In genomic region chr5:72185717-72186388, GRCh38 we compare ENCODE assay signal across 20 cellular contexts.
DNase-seq lines count a peak whose midpoint lies in the region; ATAC-seq and TF ChIP-seq lines count a peak whose summit lies in the region.
"Had no signal": no experiment of that assay in that cellular context is flagged by ENCODE, and none has a peak within 500 bp of the region (broad histone marks: within the 10 kb centered on the region; RNA-seq: fewer than 3 reads in every experiment).

No MANE protein-coding gene starts in this region.

- in situ Hi-C loops in G401 (cut with HindIII; ENCODE audit: low sequenced_read_pairs), result no loop called here

- H3K79me2 ChIP-seq in fibroblast of lung (ENCODE audit: control insufficient read depth, insufficient read depth, low read length), result peaks cover 8% of the 10 kb centered on the region

- intact Hi-C loops in psoas muscle (cut with DNase I), result no loop called here
- intact Hi-C loops in breast epithelium (cut with DNase I; ENCODE audit: low total_unique reads), result loop anchor here (1.0 kb wide), 1 partner anchor 20 kb away; no protein-coding TSS in a partner anchor

- no peaks in the 10 kb centered on the region for H3K36me3 Mint-ChIP-seq in immature natural killer cell
- no peaks in the 10 kb centered on the region for H3K36me3 Mint-ChIP-seq in stimulated activated memory B cell treated with anti-CD40 and anti-IgM and Interleukin-4, amounts not matched to agents 10 μg/mL and 1 μg/mL and 100 μg/mL, for 72 hours
- H3K36me3 Mint-ChIP-seq: activated naive CD8-positive, alpha-beta T cell treated with anti-CD3 and anti-CD28 coated beads for 36 hours had no signal

- H3K4me3 Mint-ChIP-seq in immature natural killer cell, result no peak overlapping the region
- no peak overlapping the region for H3K4me3 Mint-ChIP-seq in stimulated activated memory B cell treated with anti-CD40 and anti-IgM and Interleukin-4, amounts not matched to agents 10 μg/mL and 1 μg/mL and 100 μg/mL, for 72 hours
- H3K4me3 Mint-ChIP-seq: activated CD8-positive, alpha-beta T cell treated with anti-CD3 and anti-CD28 coated beads for 36 hours; activated naive CD8-positive, alpha-beta T cell treated with anti-CD3 and anti-CD28 coated beads for 36 hours; activated T-cell treated with anti-CD3 and anti-CD28 coated beads, Interleukin-2, amount 50 U/mL, for 72 hours had no signal

- peaks cover 3 to 20% (median 8%) of the 10 kb centered on the region in 3 donors for H3K27me3 Mint-ChIP-seq in immature natural killer cell (ENCODE audit: low read depth in 3 of 3)
- H3K27me3 Mint-ChIP-seq in stimulated activated memory B cell treated with anti-CD40 and anti-IgM and Interleukin-4, amounts not matched to agents 10 μg/mL and 1 μg/mL and 100 μg/mL, for 72 hours, result peaks cover 45% of the 10 kb centered on the region

- no peak for TF ChIP-seq POLR2A in breast epithelium (IDR thresholded peaks at IDR 0.05)

- H3K4me3 ChIP-seq in fibroblast of lung (replicated peaks in 1 of 4; ENCODE audit: control extremely low read depth in 1 of 4, insufficient read depth in 1 of 4, low read depth in 3 of 4, low read length in 4 of 4) (no peak overlapping the region), psoas muscle (no peak overlapping the region), breast epithelium (no peak overlapping the region)

- H2AFZ ChIP-seq in fibroblast of lung (ENCODE audit: low read length), result no peak overlapping the region

- H3K9me3 ChIP-seq in fibroblast of lung (ENCODE audit: control insufficient read depth, insufficient read depth, low read depth, low read length) (no peaks in the 10 kb centered on the region), psoas muscle (no peaks in the 10 kb centered on the region), breast epithelium (no peaks in the 10 kb centered on the region)

- no peaks in the 10 kb centered on the region for H3K4me1 Mint-ChIP-seq in immature natural killer cell
- no peaks in the 10 kb centered on the region for H3K4me1 Mint-ChIP-seq in stimulated activated memory B cell treated with anti-CD40 and anti-IgM and Interleukin-4, amounts not matched to agents 10 μg/mL and 1 μg/mL and 100 μg/mL, for 72 hours
- H3K4me1 Mint-ChIP-seq: activated naive CD8-positive, alpha-beta T cell treated with anti-CD3 and anti-CD28 coated beads for 36 hours had no signal

- no peaks in the 10 kb centered on the region for H4K20me1 ChIP-seq in fibroblast of lung (ENCODE audit: control insufficient read depth, extremely low read depth, insufficient read depth, low read length)

- H3K4me1 ChIP-seq in fibroblast of lung (ENCODE audit: control insufficient read depth, extremely low read depth, insufficient read depth, low read length), result no peaks in the 10 kb centered on the region
- H3K4me1 ChIP-seq in psoas muscle, result no peaks in the 10 kb centered on the region
- H3K4me1 ChIP-seq in breast epithelium, result no peaks in the 10 kb centered on the region

- TF ChIP-seq CTCF in fibroblast of lung (conservative IDR thresholded peaks at IDR 0.05 in 1 of 2, IDR thresholded peaks at IDR 0.05 in 1 of 2; ENCODE audit: low read depth in 1 of 2, low read length in 2 of 2), result no peak
- no peak for TF ChIP-seq CTCF in psoas muscle (IDR thresholded peaks at IDR 0.05)
- TF ChIP-seq CTCF in breast epithelium (IDR thresholded peaks at IDR 0.05), result no peak

- H3K27ac Mint-ChIP-seq in immature natural killer cell, result no peak overlapping the region
- no peak overlapping the region for H3K27ac Mint-ChIP-seq in stimulated activated memory B cell treated with anti-CD40 and anti-IgM and Interleukin-4, amounts not matched to agents 10 μg/mL and 1 μg/mL and 100 μg/mL, for 72 hours
- H3K27ac Mint-ChIP-seq: activated CD8-positive, alpha-beta T cell treated with anti-CD3 and anti-CD28 coated beads for 36 hours; activated naive CD8-positive, alpha-beta T cell treated with anti-CD3 and anti-CD28 coated beads for 36 hours; activated T-cell treated with anti-CD3 and anti-CD28 coated beads, Interleukin-2, amount 50 U/mL, for 72 hours had no signal

- peak; percentile 53 for DNase-seq in G401 (ENCODE audit: low spot score)
- DNase-seq in NCI-H2227 treated with DMSO at 0.1 percent for 48 hours (lab: John Stamatoyannopoulos, UW), result peak; percentile 67
- DNase-seq in fibroblast of lung (ENCODE audit: low read depth in 2 of 2), result peak; percentile 29 to 48
- peak in 1 of 2 donors; percentile 22 for DNase-seq in psoas muscle
- no peak for DNase-seq in breast epithelium (ENCODE audit: low spot score in 2 of 2)
- no peak for DNase-seq in immature natural killer cell
- DNase-seq: activated CD8-positive, alpha-beta T cell treated with anti-CD3 and anti-CD28 coated beads for 36 hours; activated naive CD8-positive, alpha-beta T cell treated with anti-CD3 and anti-CD28 coated beads for 36 hours; activated T-cell treated with anti-CD3 and anti-CD28 coated beads, Interleukin-2, amount 50 U/mL, for 72 hours; cerebellar nuclear complex; kidney; midbrain; NCI-H1694; NCI-H526; occipital lobe; stimulated activated CD4-positive, alpha-beta T cell treated with anti-CD3 and anti-CD28 coated beads, Interleukin-2, amount 100 ng/mL, for 48 hours; SW 1271 had no signal

- no peak overlapping the region for H3K9ac ChIP-seq in fibroblast of lung (ENCODE audit: insufficient read depth, low read length)

- no peaks in the 10 kb centered on the region for H3K9me3 Mint-ChIP-seq in immature natural killer cell
- no peaks in the 10 kb centered on the region for H3K9me3 Mint-ChIP-seq in stimulated activated memory B cell treated with anti-CD40 and anti-IgM and Interleukin-4, amounts not matched to agents 10 μg/mL and 1 μg/mL and 100 μg/mL, for 72 hours
- H3K9me3 Mint-ChIP-seq: activated CD8-positive, alpha-beta T cell treated with anti-CD3 and anti-CD28 coated beads for 36 hours; activated naive CD8-positive, alpha-beta T cell treated with anti-CD3 and anti-CD28 coated beads for 36 hours; activated T-cell treated with anti-CD3 and anti-CD28 coated beads, Interleukin-2, amount 50 U/mL, for 72 hours had no signal

- H3K27me3 ChIP-seq in fibroblast of lung (ENCODE audit: control insufficient read depth, insufficient read depth, low read length) (no peaks in the 10 kb centered on the region), psoas muscle (ENCODE audit: insufficient read depth in 3 of 3, low read length in 2 of 3) (peaks cover 0 to 11% (median 0%) of the 10 kb centered on the region in 3 donors), breast epithelium (no peaks in the 10 kb centered on the region)

- WGBS in psoas muscle, 3 donors, result 47 to 55% (median 50%) methylated on average over 9 of the region's 9 CpGs

- ATAC-seq in psoas muscle, result peak in 3 of 4 donors; percentile 38 to 52 (median 46)
- ATAC-seq in stimulated activated memory B cell treated with anti-CD40 and anti-IgM and Interleukin-4, amounts not matched to agents 10 μg/mL and 1 μg/mL and 100 μg/mL, for 72 hours, result no peak
- ATAC-seq: activated CD8-positive, alpha-beta T cell treated with anti-CD3 and anti-CD28 coated beads for 36 hours; activated T-cell treated with anti-CD3 and anti-CD28 coated beads, Interleukin-2, amount 50 U/mL, for 72 hours; HCT116 had no signal

- H3K27ac ChIP-seq in fibroblast of lung (ENCODE audit: insufficient read depth, low read length), result no peak overlapping the region
- no peak overlapping the region for H3K27ac ChIP-seq in psoas muscle
- peak overlapping the region in 1 of 2 donors; percentile 32 for H3K27ac ChIP-seq in breast epithelium
- H3K27ac ChIP-seq: VCaP had no signal

- peaks cover 11% of the 10 kb centered on the region for H3K36me3 ChIP-seq in fibroblast of lung (ENCODE audit: control insufficient read depth, insufficient read depth, low read length)
- H3K36me3 ChIP-seq in psoas muscle (ENCODE audit: insufficient read depth in 1 of 2, low read depth in 1 of 2), result no peaks in the 10 kb centered on the region
- no peaks in the 10 kb centered on the region for H3K36me3 ChIP-seq in breast epithelium

- H3K4me2 ChIP-seq in fibroblast of lung (ENCODE audit: extremely low read depth, insufficient read depth, low read length), result no peak overlapping the region

Comparison
In these comparisons a context has a peak if more than half of its experiments do, and no peak if none do; other contexts are left out.
1. DNase-seq: peak in G401 (single experiment), NCI-H2227 treated with DMSO at 0.1 percent for 48 hours (single experiment) and fibroblast of lung (2 of 2); none in breast epithelium (0 of 2) and immature natural killer cell (0 of 3).